18 cellular contexts compared by ENCODE assay signal in genomic region chr19:6363429-6363828, GRCh38. TPM values are rescaled to one million over a fixed set of nuclear protein-coding genes. Genes with fewer than 3 reads are reported as not detected.
DNase-seq lines count a peak whose midpoint lies in the region; ATAC-seq lines count a peak whose summit lies in the region.
"Had no signal": no experiment of that assay in that cellular context is flagged by ENCODE, and none has a peak within 500 bp of the region (broad histone marks: within the 10 kb centered on the region; RNA-seq: fewer than 3 reads in every experiment).

No MANE protein-coding gene starts in this region.

- no peak for ATAC-seq in stimulated activated naive CD8-positive, alpha-beta T cell treated with anti-CD3 and anti-CD28 coated beads, Interleukin-15, Interleukin-2, amounts not matched to agents 100 U/mL and 50 U/mL, for 24 hours
- ATAC-seq in memory B cell (ENCODE audit: low read depth) (no peak), GM18868 (IDR thresholded peaks at IDR 0.05; ENCODE audit: unreplicated experiment) (no peak)
- ATAC-seq: K562 had no signal

- H3K36me3 Mint-ChIP-seq in stimulated activated naive CD8-positive, alpha-beta T cell treated with anti-CD3 and anti-CD28 coated beads, Interleukin-15, Interleukin-2, amounts not matched to agents 100 ng/mL and 50 ng/mL, for 24 hours (ENCODE audit: low read depth), result peaks cover 46% of the 10 kb centered on the region
- H3K36me3 Mint-ChIP-seq in activated T-helper 1 cell treated with anti-CD3 and anti-CD28 coated beads, Interleukin-12 subunit alpha, Interleukin-12 subunit beta, Interleukin-2, Interleukin-4 antibody, amounts not matched to agents 30 ng/mL and 10 ng/mL and 1 ng/mL, durations not matched to agents 14 hours and 24 hours and 36 hours (ENCODE audit: low read depth), result peaks cover 24% of the 10 kb centered on the region
- peaks cover 17% of the 10 kb centered on the region for H3K36me3 Mint-ChIP-seq in memory B cell

- no peak overlapping the region for H3K27ac Mint-ChIP-seq in stimulated activated naive CD8-positive, alpha-beta T cell treated with anti-CD3 and anti-CD28 coated beads, Interleukin-15, Interleukin-2, amounts not matched to agents 100 ng/mL and 50 ng/mL, for 24 hours
- H3K27ac Mint-ChIP-seq in activated T-helper 1 cell treated with anti-CD3 and anti-CD28 coated beads, Interleukin-12 subunit alpha, Interleukin-12 subunit beta, Interleukin-2, Interleukin-4 antibody, amounts not matched to agents 30 ng/mL and 10 ng/mL and 1 ng/mL, durations not matched to agents 14 hours and 24 hours and 36 hours, result peak overlapping the region; percentile 29
- no peak overlapping the region for H3K27ac Mint-ChIP-seq in memory B cell

- intact Hi-C loops in activated T-helper 1 cell treated with anti-CD3 and anti-CD28 coated beads, Interleukin-12 subunit alpha, Interleukin-12 subunit beta, Interleukin-2, Interleukin-4 antibody, amounts not matched to agents 30 ng/mL and 10 ng/mL and 1 ng/mL, durations not matched to agents 14 hours and 24 hours and 36 hours (cut with micrococcal nuclease), result loop anchor here (2.0 to 5.0 kb wide), 2 partner anchors 141 to 386 kb away; partner anchors contain the start of gene RANBP3

- no peaks in the 10 kb centered on the region for H3K9me3 Mint-ChIP-seq in stimulated activated naive CD8-positive, alpha-beta T cell treated with anti-CD3 and anti-CD28 coated beads, Interleukin-15, Interleukin-2, amounts not matched to agents 100 ng/mL and 50 ng/mL, for 24 hours
- no peaks in the 10 kb centered on the region for H3K9me3 Mint-ChIP-seq in activated T-helper 1 cell treated with anti-CD3 and anti-CD28 coated beads, Interleukin-12 subunit alpha, Interleukin-12 subunit beta, Interleukin-2, Interleukin-4 antibody, amounts not matched to agents 30 ng/mL and 10 ng/mL and 1 ng/mL, durations not matched to agents 14 hours and 24 hours and 36 hours
- H3K9me3 Mint-ChIP-seq in memory B cell, result no peaks in the 10 kb centered on the region
- H3K9me3 Mint-ChIP-seq: HFFc6 had no signal

- no peak for DNase-seq in stimulated activated naive CD8-positive, alpha-beta T cell treated with anti-CD3 and anti-CD28 coated beads, Interleukin-15, Interleukin-2, amounts not matched to agents 100 U/mL and 50 U/mL, for 24 hours
- no peak for DNase-seq in activated T-helper 1 cell treated with anti-CD3 and anti-CD28 coated beads, Interleukin-12 subunit alpha, Interleukin-12 subunit beta, Interleukin-2, Interleukin-4 antibody, amounts not matched to agents 30 ng/mL and 10 ng/mL and 1 ng/mL, durations not matched to agents 14 hours and 24 hours and 36 hours (ENCODE audit: low spot score)
- DNase-seq in memory B cell (ENCODE audit: low spot score in 2 of 2) (no peak), HK-2 (ENCODE audit: unreplicated experiment) (no peak), GM03348 (ENCODE audit: low spot score) (no peak), globus pallidus (ENCODE audit: low spot score) (no peak)
- DNase-seq: activated gamma-delta T cell treated with Interleukin-2 at 50 U/mL for 16 hours; cerebellar nuclear complex; HFFc6; midbrain; NCI-H1436 treated with DMSO at 0.1 percent for 48 hours; NCI-H446 treated with DMSO at 0.1 percent for 48 hours; stimulated activated CD4-positive, alpha-beta T cell treated with anti-CD3 and anti-CD28 coated beads, Interleukin-12 subunit alpha, Interleukin-12 subunit beta, amount 100 ng/mL, for 4 hours; substantia nigra had no signal

- no peaks in the 10 kb centered on the region for H3K27me3 Mint-ChIP-seq in stimulated activated naive CD8-positive, alpha-beta T cell treated with anti-CD3 and anti-CD28 coated beads, Interleukin-15, Interleukin-2, amounts not matched to agents 100 ng/mL and 50 ng/mL, for 24 hours
- no peaks in the 10 kb centered on the region for H3K27me3 Mint-ChIP-seq in activated T-helper 1 cell treated with anti-CD3 and anti-CD28 coated beads, Interleukin-12 subunit alpha, Interleukin-12 subunit beta, Interleukin-2, Interleukin-4 antibody, amounts not matched to agents 30 ng/mL and 10 ng/mL and 1 ng/mL, durations not matched to agents 14 hours and 24 hours and 36 hours (ENCODE audit: insufficient read depth)
- H3K27me3 Mint-ChIP-seq in memory B cell, result no peaks in the 10 kb centered on the region

- H3K4me3 Mint-ChIP-seq in stimulated activated naive CD8-positive, alpha-beta T cell treated with anti-CD3 and anti-CD28 coated beads, Interleukin-15, Interleukin-2, amounts not matched to agents 100 ng/mL and 50 ng/mL, for 24 hours, result peak overlapping the region; percentile 94
- H3K4me3 Mint-ChIP-seq in activated T-helper 1 cell treated with anti-CD3 and anti-CD28 coated beads, Interleukin-12 subunit alpha, Interleukin-12 subunit beta, Interleukin-2, Interleukin-4 antibody, amounts not matched to agents 30 ng/mL and 10 ng/mL and 1 ng/mL, durations not matched to agents 14 hours and 24 hours and 36 hours, result peak overlapping the region; percentile 98
- peak overlapping the region; percentile 32 for H3K4me3 Mint-ChIP-seq in memory B cell

- H3K4me1 Mint-ChIP-seq in stimulated activated naive CD8-positive, alpha-beta T cell treated with anti-CD3 and anti-CD28 coated beads, Interleukin-15, Interleukin-2, amounts not matched to agents 100 ng/mL and 50 ng/mL, for 24 hours (ENCODE audit: low read depth), result peaks cover 22% of the 10 kb centered on the region
- peaks cover 13% of the 10 kb centered on the region for H3K4me1 Mint-ChIP-seq in activated T-helper 1 cell treated with anti-CD3 and anti-CD28 coated beads, Interleukin-12 subunit alpha, Interleukin-12 subunit beta, Interleukin-2, Interleukin-4 antibody, amounts not matched to agents 30 ng/mL and 10 ng/mL and 1 ng/mL, durations not matched to agents 14 hours and 24 hours and 36 hours (ENCODE audit: low read depth)
- H3K4me1 Mint-ChIP-seq in memory B cell, result peaks cover 8% of the 10 kb centered on the region

RNA-seq across cellular contexts. Expression of gene CLPP, which starts 2.1 kb away (rescaled TPM):
- 180 and 201 TPM in 2 replicates for total RNA-seq in activated T-helper 1 cell treated with anti-CD3 and anti-CD28 coated beads, Interleukin-12 subunit alpha, Interleukin-12 subunit beta, Interleukin-2, Interleukin-4 antibody, amounts not matched to agents 30 ng/mL and 10 ng/mL and 1 ng/mL, durations not matched to agents 14 hours and 24 hours and 36 hours

RNA-seq across cellular contexts. Expression of gene ALKBH7, which starts 9.2 kb away (rescaled TPM):
- 24.8 and 27.1 TPM in 2 replicates for total RNA-seq in activated T-helper 1 cell treated with anti-CD3 and anti-CD28 coated beads, Interleukin-12 subunit alpha, Interleukin-12 subunit beta, Interleukin-2, Interleukin-4 antibody, amounts not matched to agents 30 ng/mL and 10 ng/mL and 1 ng/mL, durations not matched to agents 14 hours and 24 hours and 36 hours

RNA-seq across cellular contexts. Expression of gene PSPN, which starts 12.3 kb away (rescaled TPM):
- total RNA-seq in activated T-helper 1 cell treated with anti-CD3 and anti-CD28 coated beads, Interleukin-12 subunit alpha, Interleukin-12 subunit beta, Interleukin-2, Interleukin-4 antibody, amounts not matched to agents 30 ng/mL and 10 ng/mL and 1 ng/mL, durations not matched to agents 14 hours and 24 hours and 36 hours, result 1.3 and 1.6 TPM in 2 replicates

RNA-seq across cellular contexts. Expression of gene GTF2F1, which starts 29.5 kb away (rescaled TPM):
- total RNA-seq in activated T-helper 1 cell treated with anti-CD3 and anti-CD28 coated beads, Interleukin-12 subunit alpha, Interleukin-12 subunit beta, Interleukin-2, Interleukin-4 antibody, amounts not matched to agents 30 ng/mL and 10 ng/mL and 1 ng/mL, durations not matched to agents 14 hours and 24 hours and 36 hours, result 62.9 and 65.5 TPM in 2 replicates

RNA-seq across cellular contexts. Expression of gene ACER1, which starts 30.0 kb away (rescaled TPM):
- total RNA-seq in activated T-helper 1 cell treated with anti-CD3 and anti-CD28 coated beads, Interleukin-12 subunit alpha, Interleukin-12 subunit beta, Interleukin-2, Interleukin-4 antibody, amounts not matched to agents 30 ng/mL and 10 ng/mL and 1 ng/mL, durations not matched to agents 14 hours and 24 hours and 36 hours, result 0.24 TPM in 1 of 2 replicates, not detected in the other
- total RNA-seq: Daoy, HFFc6, K562 had no signal

Comparison
In these comparisons a context has a peak if more than half of its experiments do, and no peak if none do; other contexts are left out.
1. H3K4me3 Mint-ChIP-seq: peak in every context shown above with its lines; median percentile 98 in activated T-helper 1 cell treated with anti-CD3 and anti-CD28 coated beads, Interleukin-12 subunit alpha, Interleukin-12 subunit beta, Interleukin-2, Interleukin-4 antibody, amounts not matched to agents 30 ng/mL and 10 ng/mL and 1 ng/mL, durations not matched to agents 14 hours and 24 hours and 36 hours; 94 in stimulated activated naive CD8-positive, alpha-beta T cell treated with anti-CD3 and anti-CD28 coated beads, Interleukin-15, Interleukin-2, amounts not matched to agents 100 ng/mL and 50 ng/mL, for 24 hours; 32 in memory B cell.